Comparison of ENCODE assay signal across 26 cellular contexts in genomic region chr10:132386419-132386831, GRCh38. TPM values are rescaled to one million over a fixed set of nuclear protein-coding genes. Genes with fewer than 3 reads are reported as not detected.
DNase-seq lines count a peak whose midpoint lies in the region; ATAC-seq and TF ChIP-seq lines count a peak whose summit lies in the region.
"Had no signal": no experiment of that assay in that cellular context is flagged by ENCODE, and none has a peak within 500 bp of the region (broad histone marks: within the 10 kb centered on the region; RNA-seq: fewer than 3 reads in every experiment).

No MANE protein-coding gene starts in this region.

- TF ChIP-seq CTCF in Panc1 (IDR thresholded peaks at IDR 0.05): no peak
- TF ChIP-seq CTCF in transverse colon (IDR thresholded peaks at IDR 0.05): no peak
- TF ChIP-seq CTCF in OCI-LY7 (conservative IDR thresholded peaks at IDR 0.05; ENCODE audit: low read length): no peak

- intact Hi-C loops in Panc1 (cut with micrococcal nuclease; ENCODE audit: unreplicated experiment): loop anchor here (2.0 kb wide), 1 partner anchor 66 kb away; no protein-coding TSS in a partner anchor
- intact Hi-C loops in transverse colon (cut with DNase I; ENCODE audit: low total_unique reads): loop anchor here (2.0 kb wide), 1 partner anchor 66 kb away; no protein-coding TSS in a partner anchor
- intact Hi-C loops in OCI-LY7 (cut with micrococcal nuclease; ENCODE audit: unreplicated experiment): loop anchor here (5.0 to 10.0 kb wide), 2 partner anchors 148 to 251 kb away; partner anchors contain the start of gene INPP5A

- TF ChIP-seq EP300 in transverse colon (IDR thresholded peaks at IDR 0.05; ENCODE audit: low read depth): no peak

- H3K9me2 ChIP-seq in OCI-LY7 (ENCODE audit: insufficient read depth, low read length): no peaks in the 10 kb centered on the region

- H3K9me3 ChIP-seq in Panc1 (ENCODE audit: control insufficient read depth, insufficient read depth, low read depth, low read length) (no peaks in the 10 kb centered on the region), transverse colon (no peaks in the 10 kb centered on the region), OCI-LY7 (ENCODE audit: low read length) (no peaks in the 10 kb centered on the region)
- H3K9me3 ChIP-seq: colonic mucosa, left lung, neutrophil, SJSA1 had no signal

- no peaks in the 10 kb centered on the region for H3K36me3 ChIP-seq in Panc1 (ENCODE audit: control insufficient read depth, insufficient read depth, low read length)
- H3K36me3 ChIP-seq in transverse colon: no peaks in the 10 kb centered on the region
- no peaks in the 10 kb centered on the region for H3K36me3 ChIP-seq in OCI-LY7 (ENCODE audit: insufficient read depth, low read length)
- H3K36me3 ChIP-seq: colonic mucosa, left lung, neutrophil, SJSA1 had no signal

- in situ Hi-C loops in Panc1 (cut with HindIII; ENCODE audit: low pct_unique_long_range_greater_than_20kb, low sequenced_read_pairs): no loop called here
- in situ Hi-C loops in transverse colon (cut with MboI; ENCODE audit: low pct_ligation_motif_present in 1 of 4, low pct_unique_long_range_greater_than_20kb in 1 of 4, low sequenced_read_pairs in 3 of 4): loop anchor here (5.0 to 25.0 kb wide), 4 partner anchors 66 to 251 kb away; partner anchors contain the start of gene INPP5A (in 2 of the 4)

- peaks cover 22% of the 10 kb centered on the region for H3K27me3 Mint-ChIP-seq in activated naive CD4-positive, alpha-beta T cell treated with anti-CD3 and anti-CD28 coated beads, Interleukin-2, amount 10 ng/mL, durations not matched to agents 7 days and 5 days
- H3K27me3 Mint-ChIP-seq in memory B cell: no peaks in the 10 kb centered on the region
- H3K27me3 Mint-ChIP-seq: CD4-positive, alpha-beta memory T cell had no signal

- BruUV-seq in Panc1 (replicated peaks; lab: Mats Ljungman, UMichigan): no TSS peak
- BruUV-seq in OCI-LY7 (replicated peaks; lab: Mats Ljungman, UMichigan): no TSS peak

- H3K27me3 ChIP-seq in Panc1 (ENCODE audit: control insufficient read depth, insufficient read depth, low read length) (no peaks in the 10 kb centered on the region), transverse colon (no peaks in the 10 kb centered on the region)
- H3K27me3 ChIP-seq: colonic mucosa, left lung, SJSA1 had no signal

- H3K27ac Mint-ChIP-seq in activated naive CD4-positive, alpha-beta T cell treated with anti-CD3 and anti-CD28 coated beads, Interleukin-2, amount 10 ng/mL, durations not matched to agents 7 days and 5 days: no peak overlapping the region
- peak overlapping the region; percentile 95 for H3K27ac Mint-ChIP-seq in memory B cell
- H3K27ac Mint-ChIP-seq: GM23338; T-helper 1 cell treated with Interleukin-12 subunit alpha and Interleukin-12 subunit beta and Interleukin-4 antibody, amounts not matched to agents 30 μg/mL and 1 μg/mL, for 36 hours had no signal

- WGBS in transverse colon (ENCODE audit: low coverage in 1 of 2), 2 donors: 80% methylated on average over 9 of the region's 9 CpGs; no CpG with 5 or more reads in 1 of the 2 donors

- H3K4me1 Mint-ChIP-seq in activated naive CD4-positive, alpha-beta T cell treated with anti-CD3 and anti-CD28 coated beads, Interleukin-2, amount 10 ng/mL, durations not matched to agents 7 days and 5 days: peaks cover 13% of the 10 kb centered on the region
- peaks cover 10% of the 10 kb centered on the region for H3K4me1 Mint-ChIP-seq in memory B cell

- POLR2A ChIA-PET in Panc1 (lab: Charles Lee) (interaction anchor here (0.6 kb wide), 1 partner anchor 79 kb away, joined by 3 read pairs; the partner anchor contains the start of gene STK32C), OCI-LY7 (lab: Charles Lee) (no interaction called here)

- no peaks in the 10 kb centered on the region for H3K9me3 Mint-ChIP-seq in activated naive CD4-positive, alpha-beta T cell treated with anti-CD3 and anti-CD28 coated beads, Interleukin-2, amount 10 ng/mL, durations not matched to agents 7 days and 5 days
- no peaks in the 10 kb centered on the region for H3K9me3 Mint-ChIP-seq in memory B cell
- H3K9me3 Mint-ChIP-seq: CD4-positive, alpha-beta memory T cell; GM23338; T-helper 1 cell treated with Interleukin-12 subunit alpha and Interleukin-12 subunit beta and Interleukin-4 antibody, amounts not matched to agents 30 μg/mL and 1 μg/mL, for 36 hours had no signal

- no peak overlapping the region for H2AFZ ChIP-seq in OCI-LY7 (ENCODE audit: low read length)
- H2AFZ ChIP-seq: GM23338 had no signal

- H3K27ac ChIP-seq in Panc1 (ENCODE audit: low read length) (no peak overlapping the region), transverse colon (no peak overlapping the region), OCI-LY7 (ENCODE audit: low read depth, low read length, poor library complexity, severe bottlenecking) (no peak overlapping the region)
- H3K27ac ChIP-seq: colonic mucosa, left lung, neutrophil, SJSA1, VCaP had no signal

- DNase-seq in activated naive CD4-positive, alpha-beta T cell treated with anti-CD3 and anti-CD28 coated beads, Interleukin-2, amount 10 ng/mL, durations not matched to agents 7 days and 5 days: peak; percentile 18
- no peak for DNase-seq in activated naive CD4-positive, alpha-beta T cell treated with Interleukin-2 at 50 U/mL for 16 hours
- DNase-seq in Panc1 (ENCODE audit: low read depth, low spot score): no peak
- DNase-seq in memory B cell (ENCODE audit: low spot score in 2 of 2): no peak
- DNase-seq in transverse colon: peak; percentile 8
- no peak for DNase-seq in H4 (ENCODE audit: low spot score)
- no peak for DNase-seq in OCI-LY7 (ENCODE audit: low spot score)
- no peak for DNase-seq in NCI-H2171 (lab: John Stamatoyannopoulos, UW)
- DNase-seq: activated CD4-positive, alpha-beta T cell treated with anti-CD3 and anti-CD28 coated beads, Interleukin-2, amount 50 U/mL, for 1 hour; activated T-cell treated with anti-CD3 and anti-CD28 coated beads, Interleukin-2, amount 50 U/mL, for 1 hour; CD4-positive, alpha-beta memory T cell; colonic mucosa; DMS153; MV-4-11; NCI-H187; NCI-H226; NCI-H82; stimulated activated CD4-positive, alpha-beta T cell treated with anti-CD3 and anti-CD28 coated beads, Interleukin-4, amount 100 ng/mL, for 4 hours had no signal

- H3K4me3 Mint-ChIP-seq in activated naive CD4-positive, alpha-beta T cell treated with anti-CD3 and anti-CD28 coated beads, Interleukin-2, amount 10 ng/mL, durations not matched to agents 7 days and 5 days: no peak overlapping the region
- no peak overlapping the region for H3K4me3 Mint-ChIP-seq in memory B cell
- H3K4me3 Mint-ChIP-seq: GM23338; T-helper 1 cell treated with Interleukin-12 subunit alpha and Interleukin-12 subunit beta and Interleukin-4 antibody, amounts not matched to agents 30 μg/mL and 1 μg/mL, for 36 hours had no signal

- no peak overlapping the region for H3K4me2 ChIP-seq in OCI-LY7 (ENCODE audit: low read length)
- H3K4me2 ChIP-seq: GM23338 had no signal

- H3K4me3 ChIP-seq in Panc1 (ENCODE audit: low read depth in 2 of 2, low read length in 2 of 2): no peak overlapping the region
- H3K4me3 ChIP-seq in transverse colon: no peak overlapping the region
- H3K4me3 ChIP-seq in OCI-LY7 (ENCODE audit: low read depth, low read length, poor library complexity, severe bottlenecking): no peak overlapping the region
- H3K4me3 ChIP-seq: colonic mucosa, GM12878, GM23338, K562, left lung, SJSA1 had no signal

- CTCF ChIA-PET in activated naive CD4-positive, alpha-beta T cell treated with anti-CD3 and anti-CD28 coated beads, Interleukin-2, amount 10 ng/mL, durations not matched to agents 7 days and 5 days (lab: Charles Lee): no interaction called here
- CTCF ChIA-PET in Panc1 (lab: Charles Lee): no interaction called here
- CTCF ChIA-PET in OCI-LY7 (lab: Charles Lee; ENCODE audit: unreplicated experiment): no interaction called here

- H3K36me3 Mint-ChIP-seq in activated naive CD4-positive, alpha-beta T cell treated with anti-CD3 and anti-CD28 coated beads, Interleukin-2, amount 10 ng/mL, durations not matched to agents 7 days and 5 days: no peaks in the 10 kb centered on the region
- H3K36me3 Mint-ChIP-seq in memory B cell: no peaks in the 10 kb centered on the region
- H3K36me3 Mint-ChIP-seq: CD4-positive, alpha-beta memory T cell had no signal

- no peaks in the 10 kb centered on the region for H3K79me2 ChIP-seq in OCI-LY7 (ENCODE audit: insufficient read depth, low read depth, low read length)

- H3K4me1 ChIP-seq in Panc1 (ENCODE audit: control insufficient read depth, insufficient read depth, low read length) (peaks cover 25% of the 10 kb centered on the region), transverse colon (peaks cover 5 to 13% (median 11%) of the 10 kb centered on the region in 4 donors), OCI-LY7 (ENCODE audit: insufficient read depth, low read length, poor library complexity, severe bottlenecking) (peaks cover 5% of the 10 kb centered on the region)
- H3K4me1 ChIP-seq: colonic mucosa, SJSA1 had no signal

- TF ChIP-seq POLR2A in transverse colon (IDR thresholded peaks at IDR 0.05): no peak

- H4K20me1 ChIP-seq in OCI-LY7 (ENCODE audit: insufficient read depth, low read length): no peaks in the 10 kb centered on the region

- peak; percentile 4; the same call in 1 of the 2 replicates for ATAC-seq in Panc1
- ATAC-seq in memory B cell (ENCODE audit: low read depth): no peak
- ATAC-seq: GM12878, GM23338, K562, left lung had no signal

RNA-seq across cellular contexts. Expression of gene PWWP2B, which starts 10.6 kb away (rescaled TPM):
- total RNA-seq in Panc1 (2021; ENCODE audit: unreplicated experiment): 51.6 TPM
- polyA plus RNA-seq in Panc1 (2012; ENCODE audit: insufficient read length): 56.2 TPM
- total RNA-seq in transverse colon: 100 to 1,000 TPM in 1 of 4 donors, 10 to 100 TPM in 3; 45.9 to 129 (median 61.2) TPM
- 2.2 and 6.2 TPM in 2 replicates for total RNA-seq in H4 (2014; rRNA removed; shearing (Covaris generic))
- total RNA-seq in OCI-LY7 (2014; rRNA removed; shearing (Covaris generic)): 4.6 and 5.9 TPM in 2 replicates
- 9.4 and 10.6 TPM in 2 replicates for total RNA-seq in OCI-LY7 (2022)

RNA-seq across cellular contexts. Expression of gene LRRC27, which starts 54.4 kb away (rescaled TPM):
- total RNA-seq in Panc1 (2021; ENCODE audit: unreplicated experiment): 15.7 TPM
- polyA plus RNA-seq in Panc1 (2012; ENCODE audit: insufficient read length): 15.9 TPM
- 10 to 100 TPM in 1 of 4 donors, 1 to 10 TPM in 2, not detected in 1; 5.9 to 69.5 (median 8.3) TPM for total RNA-seq in transverse colon
- total RNA-seq in H4 (2014; rRNA removed; shearing (Covaris generic)): 4.7 and 7.9 TPM in 2 replicates
- total RNA-seq in OCI-LY7 (2014; rRNA removed; shearing (Covaris generic)): 10.0 and 13.0 TPM in 2 replicates
- 16.1 and 17.3 TPM in 2 replicates for total RNA-seq in OCI-LY7 (2022)

Comparison
In these comparisons a context has a peak if more than half of its experiments do, and no peak if none do; other contexts are left out.
1. DNase-seq: peak in activated naive CD4-positive, alpha-beta T cell treated with anti-CD3 and anti-CD28 coated beads, Interleukin-2, amount 10 ng/mL, durations not matched to agents 7 days and 5 days (single experiment) and transverse colon (single experiment); none in activated naive CD4-positive, alpha-beta T cell treated with Interleukin-2 at 50 U/mL for 16 hours (single experiment), Panc1 (single experiment), memory B cell (0 of 2), H4 (single experiment), OCI-LY7 (single experiment) and NCI-H2171 (single experiment).